In the genomic region with DNA sequence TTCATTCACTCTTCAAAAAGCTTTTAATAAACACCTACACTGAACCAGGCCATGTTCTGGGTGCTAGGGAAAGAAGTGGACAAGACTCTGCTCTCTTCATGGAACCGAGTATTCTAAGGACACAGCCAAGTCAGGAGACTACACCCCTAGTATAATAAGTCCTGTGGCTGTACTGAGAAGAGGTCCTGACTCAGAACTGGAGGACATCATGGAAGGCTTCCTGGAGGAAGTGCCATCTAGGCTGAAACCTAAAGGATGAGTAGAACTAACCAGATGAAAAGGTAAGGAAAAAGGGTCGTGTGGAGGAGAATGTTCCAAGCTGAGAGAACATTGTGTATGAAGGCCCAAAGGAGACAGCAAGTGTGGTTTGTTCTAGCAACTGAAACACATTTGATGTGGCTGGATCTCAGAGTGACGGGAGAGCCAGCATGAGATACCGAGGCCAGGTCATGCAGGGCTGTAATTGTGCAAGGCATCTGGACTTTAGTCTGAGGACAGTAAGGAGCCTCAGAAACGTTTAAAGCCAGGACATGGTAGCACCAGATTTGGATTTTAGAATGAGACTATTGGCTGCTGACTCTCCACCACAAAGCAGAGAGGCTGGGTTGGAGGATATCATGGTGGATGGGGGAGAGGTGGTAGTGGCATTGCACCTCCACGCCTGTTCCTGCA, we compare ENCODE assay signal across 21 cellular contexts.
"Had no signal": no experiment of that assay in that cellular context is flagged by ENCODE, and none has a peak within 500 bp of the region (broad histone marks: within the 10 kb centered on the region; RNA-seq: fewer than 3 reads in every experiment).

No MANE protein-coding gene starts in this region.

- H3K9me3 ChIP-seq: SK-N-SH had no signal

- H3K9ac ChIP-seq: KMS-11, SK-N-SH had no signal

- DNase-seq: IMR-90, Kasumi-1, MM.1S, NCI-H1105, NCI-H1436 treated with DMSO at 0.1 percent for 48 hours, NCI-H1694, NCI-H187 treated with DMSO at 0.1 percent for 48 hours, NCI-H2029 treated with DMSO at 0.1 percent for 48 hours, NCI-H2171 treated with DMSO at 0.1 percent for 48 hours, NCI-H345, NCI-H446 treated with DMSO at 0.1 percent for 48 hours, NCI-H510A treated with DMSO at 0.1 percent for 48 hours, NCI-H526, NCI-H748 treated with DMSO at 0.1 percent for 48 hours, PC-3, SHP77, SK-N-SH, SW 1271 had no signal

- H3K27ac ChIP-seq: KMS-11, RWPE1 had no signal

- ATAC-seq: Panc1, PC-3 had no signal

- H3K9me2 ChIP-seq: SK-N-SH had no signal

- H3K4me2 ChIP-seq: KMS-11, SK-N-SH had no signal
